ENCODE assay signal across 8 cellular contexts in genomic region chr6:122995930-122996796, GRCh38. TPM values are rescaled to one million over a fixed set of nuclear protein-coding genes. Genes with fewer than 3 reads are reported as not detected.
DNase-seq lines count a peak whose midpoint lies in the region; ATAC-seq and TF ChIP-seq lines count a peak whose summit lies in the region.

Gene CLVS2, plus strand, starts transcription at chr6:122996235. Its CDS starts 1,543 bp downstream, at chr6:122997778.

- CTCF ChIA-PET in activated CD8-positive, alpha-beta memory T cell treated with anti-CD3 and anti-CD28 coated beads, Interleukin-2, amount 10 ng/mL, durations not matched to agents 7 days and 5 days (lab: Charles Lee): no interaction called here

- peak within 1 kb of the TSS; percentile 39 for H3K4me3 ChIP-seq in fibroblast of mammary gland (ENCODE audit: control insufficient read depth, low read depth, low read length)

- H3K4me1 Mint-ChIP-seq in osteocyte (ENCODE audit: unreplicated experiment): peaks cover 12% of the 10 kb centered on the region
- H3K4me1 Mint-ChIP-seq in activated CD8-positive, alpha-beta memory T cell treated with anti-CD3 and anti-CD28 coated beads, Interleukin-2, amount 10 ng/mL, durations not matched to agents 7 days and 5 days: no peaks in the 10 kb centered on the region

- no peak for TF ChIP-seq CTCF in fibroblast of mammary gland (conservative IDR thresholded peaks at IDR 0.05; ENCODE audit: control insufficient read depth, insufficient read depth, low read depth, low read length)
- TF ChIP-seq CTCF in osteocyte (IDR thresholded peaks at IDR 0.05): no peak

- ATAC-seq in activated CD8-positive, alpha-beta memory T cell treated with anti-CD3 and anti-CD28 coated beads, Interleukin-2, amount 10 ng/mL, durations not matched to agents 7 days and 5 days: no peak

- no peaks in the 10 kb centered on the region for H3K9me3 Mint-ChIP-seq in osteocyte (ENCODE audit: unreplicated experiment)
- no peaks in the 10 kb centered on the region for H3K9me3 Mint-ChIP-seq in activated CD8-positive, alpha-beta memory T cell treated with anti-CD3 and anti-CD28 coated beads, Interleukin-2, amount 10 ng/mL, durations not matched to agents 7 days and 5 days (ENCODE audit: low read depth)

- peaks cover 72% of the 10 kb centered on the region for H3K27me3 Mint-ChIP-seq in osteocyte (ENCODE audit: unreplicated experiment)
- peaks cover 35% of the 10 kb centered on the region for H3K27me3 Mint-ChIP-seq in activated CD8-positive, alpha-beta memory T cell treated with anti-CD3 and anti-CD28 coated beads, Interleukin-2, amount 10 ng/mL, durations not matched to agents 7 days and 5 days

- peak; percentile 25 for DNase-seq in DMS153 (lab: John Stamatoyannopoulos, UW)
- DNase-seq in NCI-H446 (lab: John Stamatoyannopoulos, UW): peak; percentile 49 to 74
- DNase-seq in fibroblast of mammary gland (ENCODE audit: low read depth): peak; percentile 38
- no peak for DNase-seq in osteocyte (ENCODE audit: extremely low spot score, unreplicated experiment)
- DNase-seq in CD1c-positive myeloid dendritic cell (ENCODE audit: extremely low spot score): no peak
- DNase-seq in activated CD8-positive, alpha-beta memory T cell treated with anti-CD3 and anti-CD28 coated beads for 24 hours: no peak
- no peak for DNase-seq in NOMO-1 treated with DMSO at 0.1 percent for 48 hours (lab: John Stamatoyannopoulos, UW; ENCODE audit: unreplicated experiment)
- no peak for DNase-seq in activated CD8-positive, alpha-beta memory T cell treated with anti-CD3 and anti-CD28 coated beads, Interleukin-2, amount 10 ng/mL, durations not matched to agents 7 days and 5 days

- H3K36me3 Mint-ChIP-seq in osteocyte (ENCODE audit: unreplicated experiment): no peaks in the 10 kb centered on the region
- peaks cover 1% of the 10 kb centered on the region for H3K36me3 Mint-ChIP-seq in activated CD8-positive, alpha-beta memory T cell treated with anti-CD3 and anti-CD28 coated beads, Interleukin-2, amount 10 ng/mL, durations not matched to agents 7 days and 5 days

- H3K4me3 Mint-ChIP-seq in osteocyte (ENCODE audit: unreplicated experiment): peak within 1 kb of the TSS; percentile 66
- no peak within 1 kb of the TSS for H3K4me3 Mint-ChIP-seq in activated CD8-positive, alpha-beta memory T cell treated with anti-CD3 and anti-CD28 coated beads, Interleukin-2, amount 10 ng/mL, durations not matched to agents 7 days and 5 days

- no peak within 1 kb of the TSS for H3K27ac Mint-ChIP-seq in osteocyte (ENCODE audit: unreplicated experiment)
- H3K27ac Mint-ChIP-seq in activated CD8-positive, alpha-beta memory T cell treated with anti-CD3 and anti-CD28 coated beads, Interleukin-2, amount 10 ng/mL, durations not matched to agents 7 days and 5 days: no peak within 1 kb of the TSS

RNA-seq across cellular contexts. Expression of gene CLVS2, which starts in this region (rescaled TPM):
- not detected in 2 replicates for total RNA-seq in osteocyte
- not detected for total RNA-seq in activated CD8-positive, alpha-beta memory T cell treated with anti-CD3 and anti-CD28 coated beads, Interleukin-2, amount 10 ng/mL, durations not matched to agents 7 days and 5 days

Comparison
In these comparisons a context has a peak if more than half of its experiments do, and no peak if none do; other contexts are left out.
1. DNase-seq: peak in DMS153 (single experiment), NCI-H446 (2 of 2) and fibroblast of mammary gland (single experiment); none in osteocyte (single experiment), CD1c-positive myeloid dendritic cell (single experiment), activated CD8-positive, alpha-beta memory T cell treated with anti-CD3 and anti-CD28 coated beads for 24 hours (single experiment), NOMO-1 treated with DMSO at 0.1 percent for 48 hours (single experiment) and activated CD8-positive, alpha-beta memory T cell treated with anti-CD3 and anti-CD28 coated beads, Interleukin-2, amount 10 ng/mL, durations not matched to agents 7 days and 5 days (single experiment).